22 cellular contexts compared by ENCODE assay signal in the genomic region with DNA sequence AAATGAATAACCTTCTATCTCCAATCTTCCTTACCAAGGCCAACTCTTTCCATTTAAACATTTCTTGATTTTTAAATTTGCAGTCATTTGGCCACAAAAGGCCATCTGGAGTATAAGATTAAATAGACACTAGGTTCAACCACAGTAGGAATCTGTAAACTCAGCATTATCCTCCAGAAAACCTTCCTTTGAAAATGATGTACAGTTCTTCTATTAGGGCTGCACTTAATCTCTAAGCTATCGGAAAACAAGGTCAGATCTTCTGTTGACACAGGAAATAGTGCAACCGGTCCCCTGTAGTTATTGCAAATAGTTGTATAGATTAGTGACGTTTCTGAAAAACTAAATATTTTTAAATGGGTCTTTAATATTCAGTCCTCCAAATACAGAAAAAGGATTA.
"Had no signal": no experiment of that assay in that cellular context is flagged by ENCODE, and none has a peak within 500 bp of the region (broad histone marks: within the 10 kb centered on the region; RNA-seq: fewer than 3 reads in every experiment).

No MANE protein-coding gene starts in this region.

- H3K27me3 ChIP-seq: cardiac muscle cell, MG63, Peyer's patch had no signal

- H3K36me3 ChIP-seq: cardiac muscle cell, MG63, Peyer's patch, SJSA1, WERI-Rb-1 had no signal

- DNase-seq: activated CD4-positive, alpha-beta memory T cell treated with anti-CD3 and anti-CD28 coated beads, Interleukin-2, amount 10 ng/mL, durations not matched to agents 7 days and 5 days; activated CD4-positive, alpha-beta T cell treated with anti-CD3 and anti-CD28 coated beads for 36 hours; activated CD4-positive, alpha-beta T cell treated with anti-CD3 and anti-CD28 coated beads, Interleukin-2, amount 50 U/mL, for 1 hour; activated gamma-delta T cell; activated naive CD4-positive, alpha-beta T cell treated with anti-CD3 and anti-CD28 coated beads for 36 hours; activated T-cell treated with anti-CD3 and anti-CD28 coated beads for 4 hours; activated T-cell treated with anti-CD3 and anti-CD28 coated beads, Interleukin-2, amount 50 U/mL, for 48 hours; amygdala; MG63; MV-4-11; NCI-H1092 treated with DMSO at 0.1 percent for 48 hours; NCI-H1417 treated with DMSO at 0.1 percent for 48 hours; NCI-H187; NCI-H2081; NCI-H446 treated with DMSO at 0.1 percent for 48 hours; NCI-H524 treated with DMSO at 0.1 percent for 48 hours; Peyer's patch; SHP77; WERI-Rb-1 had no signal

- H3K27ac ChIP-seq: cardiac muscle cell, Peyer's patch, RWPE1, SJSA1, WERI-Rb-1 had no signal

- H3K4me3 ChIP-seq: cardiac muscle cell, MG63, Peyer's patch, SJSA1 had no signal

- H3K9me3 ChIP-seq: MG63, Peyer's patch, SJSA1 had no signal

- H3K4me1 ChIP-seq: Peyer's patch, SJSA1 had no signal
